8 cellular contexts compared by ENCODE assay signal in genomic region chr4:72568959-72569718, GRCh38. TPM values are rescaled to one million over a fixed set of nuclear protein-coding genes. Genes with fewer than 3 reads are reported as not detected.
DNase-seq lines count a peak whose midpoint lies in the region; ATAC-seq, FAIRE-seq and TF ChIP-seq lines count a peak whose summit lies in the region.

Gene ADAMTS3, minus strand, starts transcription at chr4:72569221. Its CDS starts 459 bp downstream, at chr4:72568762.

- H3K9ac ChIP-seq in parathyroid adenoma = peak within 1 kb of the TSS; percentile 46

- H3K9me3 ChIP-seq in left ventricle myocardium inferior (replicated peaks) (no peaks in the 10 kb centered on the region), parathyroid adenoma (ENCODE audit: control insufficient read depth, low read length) (no peaks in the 10 kb centered on the region)

- H2AFZ ChIP-seq in parathyroid adenoma = peak within 1 kb of the TSS; percentile 89

- TF ChIP-seq CTCF in AG09309 (IDR thresholded peaks at IDR 0.05; ENCODE audit: control insufficient read depth, insufficient read depth, low read depth, low read length, missing control alignments) = peak; percentile 5
- no peak for TF ChIP-seq CTCF in left ventricle myocardium inferior (IDR thresholded peaks at IDR 0.05; ENCODE audit: borderline replicate concordance)
- no peak for TF ChIP-seq CTCF in parathyroid adenoma (IDR thresholded peaks at IDR 0.05)

- H3K4me3 ChIP-seq in AG09309 (ENCODE audit: control insufficient read depth, low read depth, low read length) (peak within 1 kb of the TSS; percentile 75), left ventricle myocardium inferior (peak within 1 kb of the TSS; percentile 74), parathyroid adenoma (ENCODE audit: low read depth, low read length) (peak within 1 kb of the TSS; percentile 75)

- H3K4me1 ChIP-seq in left ventricle myocardium inferior (peaks cover 26% of the 10 kb centered on the region), parathyroid adenoma (peaks cover 6% of the 10 kb centered on the region)

- intact Hi-C loops in left ventricle myocardium inferior (cut with micrococcal nuclease) = no loop called here

- no peaks in the 10 kb centered on the region for H3K79me2 ChIP-seq in parathyroid adenoma

- no peak for DNase-seq in AG09309 (ENCODE audit: low read depth)
- peak; percentile 30 for DNase-seq in GM12891 (ENCODE audit: insufficient read length, low spot score)
- DNase-seq in NCI-H2227 (lab: John Stamatoyannopoulos, UW; ENCODE audit: unreplicated experiment) = peak; percentile 22
- DNase-seq in left ventricle myocardium inferior = peak; percentile 62

- TF ChIP-seq POLR2A in GM12891 (IDR thresholded peaks at IDR 0.05; ENCODE audit: low read depth, low read length) = no peak

- ATAC-seq in GM19035 (IDR thresholded peaks at IDR 0.05; ENCODE audit: unreplicated experiment) = no peak
- ATAC-seq in GM18867 (IDR thresholded peaks at IDR 0.05; ENCODE audit: unreplicated experiment) = no peak

- no peaks in the 10 kb centered on the region for H3K36me3 ChIP-seq in left ventricle myocardium inferior
- no peaks in the 10 kb centered on the region for H3K36me3 ChIP-seq in parathyroid adenoma (ENCODE audit: control insufficient read depth, insufficient read depth, low read length)

- H3K27me3 ChIP-seq in left ventricle myocardium inferior (ENCODE audit: low read depth) (peaks cover 7% of the 10 kb centered on the region), parathyroid adenoma (ENCODE audit: control insufficient read depth, insufficient read depth, low read length) (no peaks in the 10 kb centered on the region)

- H3K27ac ChIP-seq in angular gyrus (ENCODE audit: low read depth, low read length) = peak within 1 kb of the TSS; percentile 43
- H3K27ac ChIP-seq in left ventricle myocardium inferior (replicated peaks) = peak within 1 kb of the TSS; percentile 44
- H3K27ac ChIP-seq in parathyroid adenoma = peak within 1 kb of the TSS; percentile 87

- peak within 1 kb of the TSS; percentile 97 for H3K4me2 ChIP-seq in parathyroid adenoma (ENCODE audit: low read length)

- peak; percentile 9 for FAIRE-seq in GM12891 (lab: Jason Lieb, UNC)

TF ChIP-seq in GM12891, 5 proteins besides CTCF, POLR2A, EP300 and RAD21:
- TF ChIP-seq PAX5 (IDR thresholded peaks at IDR 0.05; ENCODE audit: insufficient read depth, low read length, severe bottlenecking) (no peak), SPI1 (IDR thresholded peaks at IDR 0.05; ENCODE audit: low read depth, low read length) (no peak), TAF1 (IDR thresholded peaks at IDR 0.05; ENCODE audit: low read depth, low read length) (no peak), POLR2AphosphoS5 (IDR thresholded peaks at IDR 0.05; ENCODE audit: low read depth, low read length) (no peak), POU2F2 (IDR thresholded peaks at IDR 0.05; ENCODE audit: low read depth, low read length) (no peak)

RNA-seq across cellular contexts. Expression of gene ADAMTS3, which starts in this region (rescaled TPM):
- not detected for polyA plus RNA-seq in GM12891 (2012; ENCODE audit: low read depth, missing spikeins)
- total RNA-seq in left ventricle myocardium inferior = 0.60 TPM

Comparison
In these comparisons a context has a peak if more than half of its experiments do, and no peak if none do; other contexts are left out.
1. Peak in DNase-seq, H3K4me3 ChIP-seq and H3K27ac ChIP-seq in left ventricle myocardium inferior; RNA of the gene not detected or under 1 TPM.